Comparison of ENCODE assay signal across 9 cellular contexts in genomic region chr10:62726142-62726541, GRCh38.
DNase-seq lines count a peak whose midpoint lies in the region; ATAC-seq and TF ChIP-seq lines count a peak whose summit lies in the region.
"Had no signal": no experiment of that assay in that cellular context is flagged by ENCODE, and none has a peak within 500 bp of the region (broad histone marks: within the 10 kb centered on the region; RNA-seq: fewer than 3 reads in every experiment).

No MANE protein-coding gene starts in this region.

- peaks cover 10 to 11% of the 10 kb centered on the region in 2 donors for H3K4me1 Mint-ChIP-seq in effector memory CD8-positive, alpha-beta T cell (ENCODE audit: low read depth in 2 of 2)

- no peaks in the 10 kb centered on the region for H3K36me3 Mint-ChIP-seq in effector memory CD8-positive, alpha-beta T cell (ENCODE audit: insufficient read depth)
- H3K36me3 Mint-ChIP-seq: naive B cell had no signal

- H3K9me3 Mint-ChIP-seq in effector memory CD8-positive, alpha-beta T cell = no peaks in the 10 kb centered on the region
- H3K9me3 Mint-ChIP-seq: naive B cell had no signal

- DNase-seq in GM10266 (ENCODE audit: extremely low spot score) (peak; percentile 48), HUDEP-2 (lab: John Stamatoyannopoulos, UW; ENCODE audit: unreplicated experiment in 76 of 76) (no peak), NCI-H524 (lab: John Stamatoyannopoulos, UW) (no peak), NCI-H524 treated with DMSO at 0.1 percent for 48 hours (lab: John Stamatoyannopoulos, UW) (no peak), cardiac septum (ENCODE audit: low spot score) (no peak)
- DNase-seq in effector memory CD8-positive, alpha-beta T cell = no peak
- DNase-seq: naive B cell had no signal

- intact Hi-C loops in cardiac septum (cut with DNase I) = no loop called here

- H3K4me3 Mint-ChIP-seq in effector memory CD8-positive, alpha-beta T cell = no peak overlapping the region
- H3K4me3 Mint-ChIP-seq: naive B cell had no signal

- no peaks in the 10 kb centered on the region for H3K27me3 Mint-ChIP-seq in effector memory CD8-positive, alpha-beta T cell

- ATAC-seq in GM19463 (IDR thresholded peaks at IDR 0.05; ENCODE audit: unreplicated experiment) = peak; percentile 96
- peak; percentile 89 for ATAC-seq in HG03354 (IDR thresholded peaks at IDR 0.05; ENCODE audit: poor library complexity, severe bottlenecking, unreplicated experiment)
- ATAC-seq in effector memory CD8-positive, alpha-beta T cell (replicated peaks) = peak; percentile 16

- peak overlapping the region in 1 of 2 donors; percentile 49 for H3K27ac Mint-ChIP-seq in effector memory CD8-positive, alpha-beta T cell

- TF ChIP-seq CTCF in GM10266 (IDR thresholded peaks at IDR 0.05; ENCODE audit: control insufficient read depth, insufficient read depth, low read depth, missing control alignments) = no peak

Comparison
In these comparisons a context has a peak if more than half of its experiments do, and no peak if none do; other contexts are left out.
1. ATAC-seq: peak in every context shown above with its lines; median percentile 96 in GM19463; 89 in HG03354; 16 in effector memory CD8-positive, alpha-beta T cell.